ENCODE assay signal across 1 cellular context in genomic region chr12:15625075-15625474, GRCh38.
TF ChIP-seq lines count a peak whose summit lies in the region.

No MANE protein-coding gene starts in this region.

TF ChIP-seq in HepG2, 621 proteins besides CTCF, POLR2A, EP300 and RAD21 (continued from another document):
- no peak for TF ChIP-seq ZBTB44 (CRISPR knock-in tag; IDR thresholded peaks at IDR 0.05)
- TF ChIP-seq GATAD2A (CRISPR knock-in tag; IDR thresholded peaks at IDR 0.05) = 0 out of 2 replicates have a peak, but pooled peaks have one; percentile 10
- TF ChIP-seq RARA (CRISPR knock-in tag; IDR thresholded peaks at IDR 0.05) = 0 out of 2 replicates have a peak, but pooled peaks have one; percentile 12
- peak; percentile 9 for TF ChIP-seq TEAD3 (CRISPR knock-in tag; optimal IDR thresholded peaks at IDR 0.05; ENCODE audit: borderline replicate concordance)
- peak; percentile 48; the same call in 1 of the 2 replicates for TF ChIP-seq HOMEZ (CRISPR knock-in tag; IDR thresholded peaks at IDR 0.05; ENCODE audit: low read depth)
- TF ChIP-seq ARID5B (CRISPR knock-in tag; IDR thresholded peaks at IDR 0.05) = peak; percentile 55; the same call in 1 of the 2 replicates
- TF ChIP-seq ZKSCAN8 (CRISPR knock-in tag; IDR thresholded peaks at IDR 0.05; ENCODE audit: borderline replicate concordance) = peak; percentile 24; the same call in 1 of the 2 replicates
